ENCODE assay signal across 10 cellular contexts in genomic region chr3:153290278-153291015, GRCh38.
DNase-seq lines count a peak whose midpoint lies in the region; ATAC-seq and TF ChIP-seq lines count a peak whose summit lies in the region.
"Had no signal": no experiment of that assay in that cellular context is flagged by ENCODE, and none has a peak within 500 bp of the region (broad histone marks: within the 10 kb centered on the region; RNA-seq: fewer than 3 reads in every experiment).

No MANE protein-coding gene starts in this region.

- H3K36me3 Mint-ChIP-seq in MCF 10A (ENCODE audit: insufficient read depth, unreplicated experiment) = no peaks in the 10 kb centered on the region

- no peaks in the 10 kb centered on the region for H4K20me1 ChIP-seq in fibroblast of lung (ENCODE audit: control insufficient read depth, extremely low read depth, insufficient read depth, low read length)
- no peaks in the 10 kb centered on the region for H4K20me1 ChIP-seq in smooth muscle cell (ENCODE audit: low read depth)

- no peaks in the 10 kb centered on the region for H3K9me3 ChIP-seq in breast epithelium
- H3K9me3 ChIP-seq in fibroblast of lung (ENCODE audit: control insufficient read depth, insufficient read depth, low read depth, low read length) = no peaks in the 10 kb centered on the region
- H3K9me3 ChIP-seq in smooth muscle cell (replicated peaks; ENCODE audit: low read depth) = no peaks in the 10 kb centered on the region
- H3K9me3 ChIP-seq: Caco-2 had no signal

- no peak overlapping the region for H3K4me3 ChIP-seq in breast epithelium
- no peak overlapping the region for H3K4me3 ChIP-seq in fibroblast of lung (replicated peaks in 1 of 4; ENCODE audit: control extremely low read depth in 1 of 4, insufficient read depth in 1 of 4, low read depth in 3 of 4, low read length in 4 of 4)
- H3K4me3 ChIP-seq in smooth muscle cell = no peak overlapping the region

- peaks cover 47% of the 10 kb centered on the region for H3K4me1 Mint-ChIP-seq in MCF 10A (ENCODE audit: insufficient read depth, unreplicated experiment)

- WGBS in smooth muscle cell (ENCODE audit: low lambda C conversion rate) = 59% methylated on average over 1 of the region's 1 CpG

- ATAC-seq in SK-N-SH treated with all-trans-retinoic acid at 6 μM for 48 hours (peak; percentile 68), GM19035 (IDR thresholded peaks at IDR 0.05; ENCODE audit: unreplicated experiment) (no peak), GM18502 (IDR thresholded peaks at IDR 0.05; ENCODE audit: poor library complexity, unreplicated experiment) (no peak)

- intact Hi-C loops in MCF 10A (cut with micrococcal nuclease) = loop anchor here (1.0 to 5.0 kb wide), 6 partner anchors 125 to 479 kb away; no protein-coding TSS in a partner anchor
- intact Hi-C loops in breast epithelium (cut with DNase I; ENCODE audit: low total_unique reads) = loop anchor here (10.0 kb wide), 1 partner anchor 614 kb away; no protein-coding TSS in a partner anchor

- TF ChIP-seq POLR2A in breast epithelium (IDR thresholded peaks at IDR 0.05) = no peak

- H3K27me3 ChIP-seq in breast epithelium = no peaks in the 10 kb centered on the region
- H3K27me3 ChIP-seq in fibroblast of lung (ENCODE audit: control insufficient read depth, insufficient read depth, low read length) = no peaks in the 10 kb centered on the region
- H3K27me3 ChIP-seq in smooth muscle cell (ENCODE audit: low read depth) = no peaks in the 10 kb centered on the region

- H3K79me2 ChIP-seq in fibroblast of lung (ENCODE audit: control insufficient read depth, insufficient read depth, low read length) (no peaks in the 10 kb centered on the region), smooth muscle cell (ENCODE audit: low read depth) (no peaks in the 10 kb centered on the region)

- POLR2A ChIA-PET in MCF 10A (lab: Yijun Ruan, JAX) = interaction anchor here (0.7 to 6.9 kb wide), 16 partner anchors 13 to 479 kb away, joined by 3 to 129 read pairs (median 4); partner anchors contain the start of gene RAP2B

- no peak overlapping the region for H3K4me3 Mint-ChIP-seq in MCF 10A (ENCODE audit: unreplicated experiment)

- H2AFZ ChIP-seq in fibroblast of lung (ENCODE audit: low read length) = no peak overlapping the region
- H2AFZ ChIP-seq in smooth muscle cell (ENCODE audit: low read depth) = no peak overlapping the region

- H3K27ac Mint-ChIP-seq in MCF 10A (ENCODE audit: low read depth, unreplicated experiment) = no peak overlapping the region

- CTCF ChIA-PET in MCF 10A (lab: Yijun Ruan, JAX) = interaction anchor here (0.5 to 2.7 kb wide), 47 partner anchors 9 to 976 kb away, joined by 3 to 35 read pairs (median 4); partner anchors contain the start of gene RAP2B

- no peaks in the 10 kb centered on the region for H3K27me3 Mint-ChIP-seq in MCF 10A (ENCODE audit: insufficient read depth, unreplicated experiment)

- H3K4me2 ChIP-seq in fibroblast of lung (ENCODE audit: extremely low read depth, insufficient read depth, low read length) (no peak overlapping the region), smooth muscle cell (peak overlapping the region; percentile 42)
- H3K4me2 ChIP-seq: KMS-11 had no signal

- DNase-seq in MCF 10A (ENCODE audit: unreplicated experiment) (peak; percentile 43), breast epithelium (ENCODE audit: low spot score in 2 of 2) (no peak), fibroblast of lung (ENCODE audit: low read depth in 2 of 2) (peak in 1 of 2 donors; percentile 16), smooth muscle cell (lab: John Stamatoyannopoulos, UW; ENCODE audit: unreplicated experiment) (no peak)
- no peak for DNase-seq in stimulated activated CD4-positive, alpha-beta T cell treated with anti-CD3 and anti-CD28 coated beads, Interleukin-12 subunit alpha, Interleukin-12 subunit beta, amount 100 ng/mL, for 4 hours

- H3K27ac ChIP-seq in breast epithelium (no peak overlapping the region), fibroblast of lung (ENCODE audit: insufficient read depth, low read length) (no peak overlapping the region), smooth muscle cell (ENCODE audit: low read depth) (peak overlapping the region; percentile 81)
- H3K27ac ChIP-seq: KMS-11 had no signal

- no TSS peak for BruUV-seq in MCF 10A (replicated peaks; lab: Mats Ljungman, UMichigan)

- H3K36me3 ChIP-seq in breast epithelium (no peaks in the 10 kb centered on the region), fibroblast of lung (ENCODE audit: control insufficient read depth, insufficient read depth, low read length) (no peaks in the 10 kb centered on the region), smooth muscle cell (ENCODE audit: low read depth) (no peaks in the 10 kb centered on the region)

- H3K4me1 ChIP-seq in breast epithelium (no peaks in the 10 kb centered on the region), fibroblast of lung (ENCODE audit: control insufficient read depth, extremely low read depth, insufficient read depth, low read length) (no peaks in the 10 kb centered on the region), smooth muscle cell (ENCODE audit: low read depth) (peaks cover 13% of the 10 kb centered on the region)
- H3K4me1 ChIP-seq: Caco-2 had no signal

- H3K9ac ChIP-seq in fibroblast of lung (ENCODE audit: insufficient read depth, low read length) (no peak overlapping the region), smooth muscle cell (ENCODE audit: low read depth) (no peak overlapping the region)
- H3K9ac ChIP-seq: KMS-11 had no signal

- TF ChIP-seq CTCF in MCF 10A (IDR thresholded peaks at IDR 0.05; ENCODE audit: unreplicated experiment) = peak; percentile 26
- no peak for TF ChIP-seq CTCF in breast epithelium (IDR thresholded peaks at IDR 0.05)
- peak; percentile 21 to 36 for TF ChIP-seq CTCF in fibroblast of lung (conservative IDR thresholded peaks at IDR 0.05 in 1 of 2, IDR thresholded peaks at IDR 0.05 in 1 of 2; ENCODE audit: low read depth in 1 of 2, low read length in 2 of 2)
- peak; percentile 24 for TF ChIP-seq CTCF in smooth muscle cell (IDR thresholded peaks at IDR 0.05; ENCODE audit: borderline replicate concordance, insufficient read depth, poor library complexity, severe bottlenecking)

- peaks cover 1% of the 10 kb centered on the region for H3F3A ChIP-seq in smooth muscle cell (ENCODE audit: low read depth)

- no peaks in the 10 kb centered on the region for H3K9me3 Mint-ChIP-seq in MCF 10A (ENCODE audit: unreplicated experiment)

TF ChIP-seq in SK-N-SH treated with all-trans-retinoic acid at 6 μM for 48 hours, 23 proteins besides CTCF, POLR2A, EP300 and RAD21 (continues in another document):
- TF ChIP-seq CSDC2 (CRISPR knock-in tag; IDR thresholded peaks at IDR 0.05) (no peak), GLIS3 (CRISPR knock-in tag; IDR thresholded peaks at IDR 0.05) (no peak), BACH2 (CRISPR knock-in tag; IDR thresholded peaks at IDR 0.05; ENCODE audit: borderline replicate concordance) (no peak), SNAI2 (CRISPR knock-in tag; IDR thresholded peaks at IDR 0.05) (no peak), ZFP30 (CRISPR knock-in tag; IDR thresholded peaks at IDR 0.05) (no peak), ARNTL (CRISPR knock-in tag; IDR thresholded peaks at IDR 0.05; ENCODE audit: borderline replicate concordance, low read depth) (no peak), CSRNP3 (CRISPR knock-in tag; IDR thresholded peaks at IDR 0.05) (no peak), ZNF565 (CRISPR knock-in tag; conservative IDR thresholded peaks at IDR 0.05; ENCODE audit: low read depth) (no peak), ESRRG (CRISPR knock-in tag; IDR thresholded peaks at IDR 0.05) (no peak), ISL1 (CRISPR knock-in tag; IDR thresholded peaks at IDR 0.05) (no peak), ZC3H10 (CRISPR knock-in tag; IDR thresholded peaks at IDR 0.05) (no peak), ZFP3 (CRISPR knock-in tag; IDR thresholded peaks at IDR 0.05) (no peak), PPARA (CRISPR knock-in tag; IDR thresholded peaks at IDR 0.05; ENCODE audit: borderline replicate concordance) (no peak), PATZ1 (CRISPR knock-in tag; IDR thresholded peaks at IDR 0.05; ENCODE audit: borderline replicate concordance) (no peak), CREB5 (CRISPR knock-in tag; IDR thresholded peaks at IDR 0.05; ENCODE audit: low read depth) (no peak)

Comparison
In these comparisons a context has a peak if more than half of its experiments do, and no peak if none do; other contexts are left out.
1. CTCF ChIP-seq: peak in MCF 10A (single experiment), fibroblast of lung (2 of 2) and smooth muscle cell (single experiment); none in breast epithelium (0 of 3).